In genomic region chr14:94008234-94008633, GRCh38 we compare ENCODE assay signal across 21 cellular contexts. TPM values are rescaled to one million over a fixed set of nuclear protein-coding genes. Genes with fewer than 3 reads are reported as not detected.
A peak's percentile ranks its signal among the peaks of the same experiment; 100 is the strongest.
DNase-seq lines count a peak whose midpoint lies in the region; ATAC-seq, FAIRE-seq and TF ChIP-seq lines count a peak whose summit lies in the region.
"Had no signal": no experiment of that assay in that cellular context is flagged by ENCODE, and none has a peak within 500 bp of the region (broad histone marks: within the 10 kb centered on the region; RNA-seq: fewer than 3 reads in every experiment).

No MANE protein-coding gene starts in this region.

- intact Hi-C loops in psoas muscle (cut with DNase I) = no loop called here

- H3K27ac ChIP-seq in A549 (no peak overlapping the region), psoas muscle (no peak overlapping the region)
- H3K27ac ChIP-seq: BLaER1 had no signal

- H3K36me3 Mint-ChIP-seq in activated CD8-positive, alpha-beta memory T cell treated with anti-CD3 and anti-CD28 coated beads, Interleukin-2, amount 10 ng/mL, durations not matched to agents 7 days and 5 days = no peaks in the 10 kb centered on the region
- no peaks in the 10 kb centered on the region for H3K36me3 Mint-ChIP-seq in WTC11
- no peaks in the 10 kb centered on the region for H3K36me3 Mint-ChIP-seq in immature natural killer cell
- H3K36me3 Mint-ChIP-seq: CD8-positive, alpha-beta T cell had no signal

- TF ChIP-seq RAD21 in A549 (conservative IDR thresholded peaks at IDR 0.05 in 1 of 2, IDR thresholded peaks at IDR 0.05 in 1 of 2) = no peak

- CTCF ChIA-PET in activated CD8-positive, alpha-beta memory T cell treated with anti-CD3 and anti-CD28 coated beads, Interleukin-2, amount 10 ng/mL, durations not matched to agents 7 days and 5 days (lab: Charles Lee) = interaction anchor here (1.2 to 6.3 kb wide), 4 partner anchors 13 to 128 kb away, joined by 4 to 48 read pairs (median 18); no protein-coding TSS in a partner anchor
- CTCF ChIA-PET in A549 (lab: Yijun Ruan, JAX) = interaction anchor here (0.6 to 3.1 kb wide), 4 partner anchors 28 to 239 kb away, joined by 3 to 16 read pairs (median 4); no protein-coding TSS in a partner anchor
- CTCF ChIA-PET in WTC11 (lab: Charles Lee) = interaction anchor here (1.0 to 1.5 kb wide), 2 partner anchors 11 to 124 kb away, joined by 3 to 5 read pairs; no protein-coding TSS in a partner anchor

- H3K4me3 Mint-ChIP-seq in activated CD8-positive, alpha-beta memory T cell treated with anti-CD3 and anti-CD28 coated beads, Interleukin-2, amount 10 ng/mL, durations not matched to agents 7 days and 5 days = no peak overlapping the region
- H3K4me3 Mint-ChIP-seq in WTC11 (no peak overlapping the region), immature natural killer cell (no peak overlapping the region)
- H3K4me3 Mint-ChIP-seq: CD8-positive, alpha-beta T cell had no signal

- WGBS in A549 (ENCODE audit: missing lambda C conversion rate) = 25% methylated on average over 3 of the region's 3 CpGs
- WGBS in psoas muscle, 3 donors = 70 to 85% (median 81%) methylated on average over 3 of the region's 3 CpGs

- peaks cover 17% of the 10 kb centered on the region; the same call in 2 of the 3 replicates for H3K4me1 ChIP-seq in A549
- peaks cover 7% of the 10 kb centered on the region for H3K4me1 ChIP-seq in psoas muscle

- H3K27me3 Mint-ChIP-seq in activated CD8-positive, alpha-beta memory T cell treated with anti-CD3 and anti-CD28 coated beads, Interleukin-2, amount 10 ng/mL, durations not matched to agents 7 days and 5 days = no peaks in the 10 kb centered on the region
- H3K27me3 Mint-ChIP-seq in WTC11 (ENCODE audit: low read depth) (no peaks in the 10 kb centered on the region), immature natural killer cell (ENCODE audit: low read depth in 3 of 3) (peaks cover 13 to 61% (median 39%) of the 10 kb centered on the region in 3 donors)

- H3K9me3 ChIP-seq in A549 (no peaks in the 10 kb centered on the region), psoas muscle (no peaks in the 10 kb centered on the region)
- H3K9me3 ChIP-seq: BLaER1 had no signal

- H3K4me1 Mint-ChIP-seq in activated CD8-positive, alpha-beta memory T cell treated with anti-CD3 and anti-CD28 coated beads, Interleukin-2, amount 10 ng/mL, durations not matched to agents 7 days and 5 days = peaks cover 56% of the 10 kb centered on the region
- H3K4me1 Mint-ChIP-seq in WTC11 (no peaks in the 10 kb centered on the region), immature natural killer cell (peaks cover 14 to 15% of the 10 kb centered on the region in 2 donors)

- H3K27me3 ChIP-seq in bronchial epithelial cell (ENCODE audit: control insufficient read depth, insufficient read depth, low read length) (peaks cover 5% of the 10 kb centered on the region), psoas muscle (ENCODE audit: insufficient read depth in 3 of 3, low read length in 2 of 3) (no peaks in the 10 kb centered on the region)
- H3K27me3 ChIP-seq: BLaER1 had no signal

- peak; percentile 53 for ATAC-seq in activated CD8-positive, alpha-beta memory T cell treated with anti-CD3 and anti-CD28 coated beads, Interleukin-2, amount 10 ng/mL, durations not matched to agents 7 days and 5 days
- no peak for ATAC-seq in A549
- ATAC-seq in WTC11 = no peak
- ATAC-seq in psoas muscle = no peak
- ATAC-seq: CD8-positive, alpha-beta T cell had no signal

- peak overlapping the region; percentile 17 for H3K27ac Mint-ChIP-seq in activated CD8-positive, alpha-beta memory T cell treated with anti-CD3 and anti-CD28 coated beads, Interleukin-2, amount 10 ng/mL, durations not matched to agents 7 days and 5 days
- no peak overlapping the region for H3K27ac Mint-ChIP-seq in WTC11
- H3K27ac Mint-ChIP-seq in immature natural killer cell = no peak overlapping the region
- H3K27ac Mint-ChIP-seq: CD8-positive, alpha-beta T cell had no signal

- peak; percentile 73 for DNase-seq in activated CD8-positive, alpha-beta memory T cell treated with anti-CD3 and anti-CD28 coated beads, Interleukin-2, amount 10 ng/mL, durations not matched to agents 7 days and 5 days
- no peak for DNase-seq in activated CD8-positive, alpha-beta memory T cell treated with anti-CD3 and anti-CD28 coated beads, Interleukin-2, amount 50 U/mL, for 48 hours
- DNase-seq in A549 (ENCODE audit: low read depth in 1 of 2, low spot score in 1 of 2) = no peak
- no peak for DNase-seq in WTC11 (ENCODE audit: low spot score)
- no peak for DNase-seq in bronchial epithelial cell (ENCODE audit: low read depth)
- DNase-seq in immature natural killer cell = no peak
- DNase-seq in psoas muscle = no peak
- no peak for DNase-seq in anterior cingulate cortex (lab: John Stamatoyannopoulos, UW)
- DNase-seq: CD8-positive, alpha-beta T cell; DMS79; H7; MV-4-11; NCI-H1417; NCI-H1930; NCI-H2171; NCI-H748 treated with DMSO at 0.1 percent for 48 hours; RPMI8226 had no signal

- H3K36me3 ChIP-seq in bronchial epithelial cell (ENCODE audit: control insufficient read depth, insufficient read depth, low read length) (no peaks in the 10 kb centered on the region), psoas muscle (ENCODE audit: insufficient read depth in 1 of 2, low read depth in 1 of 2) (peaks cover 0 to 4% of the 10 kb centered on the region in 2 donors)
- H3K36me3 ChIP-seq: BLaER1 had no signal

- TF ChIP-seq CTCF in A549 (IDR thresholded peaks at IDR 0.05) = no peak
- no peak for TF ChIP-seq CTCF in WTC11 (IDR thresholded peaks at IDR 0.05)
- no peak for TF ChIP-seq CTCF in bronchial epithelial cell (IDR thresholded peaks at IDR 0.05; ENCODE audit: insufficient read depth, low read length, severe bottlenecking)
- TF ChIP-seq CTCF in psoas muscle (IDR thresholded peaks at IDR 0.05) = no peak

- no peak overlapping the region for H3K4me3 ChIP-seq in A549
- H3K4me3 ChIP-seq in bronchial epithelial cell (ENCODE audit: low read depth, low read length) = no peak overlapping the region
- no peak overlapping the region for H3K4me3 ChIP-seq in psoas muscle
- H3K4me3 ChIP-seq: BLaER1 had no signal

- FAIRE-seq in A549 (lab: Jason Lieb, UNC) (no peak), bronchial epithelial cell (lab: Jason Lieb, UNC) (peak; percentile 18)

- TF ChIP-seq EP300 in A549 (IDR thresholded peaks at IDR 0.05) = no peak

- no peak for TF ChIP-seq POLR2A in A549 (IDR thresholded peaks at IDR 0.05; ENCODE audit: low read length)

- H3K4me2 ChIP-seq in A549 = no peak overlapping the region
- H3K4me2 ChIP-seq: BLaER1 had no signal

- POLR2A ChIA-PET in A549 (lab: Yijun Ruan, JAX) (no interaction called here), WTC11 (lab: Charles Lee) (no interaction called here)

- no peaks in the 10 kb centered on the region for H3K9me3 Mint-ChIP-seq in activated CD8-positive, alpha-beta memory T cell treated with anti-CD3 and anti-CD28 coated beads, Interleukin-2, amount 10 ng/mL, durations not matched to agents 7 days and 5 days (ENCODE audit: low read depth)
- H3K9me3 Mint-ChIP-seq in WTC11 (no peaks in the 10 kb centered on the region), immature natural killer cell (no peaks in the 10 kb centered on the region)
- H3K9me3 Mint-ChIP-seq: CD8-positive, alpha-beta T cell had no signal

TF ChIP-seq in WTC11, 78 proteins besides CTCF, POLR2A, EP300 and RAD21 (continues in another document):
- TF ChIP-seq ZNF121 (CRISPR knock-in tag; IDR thresholded peaks at IDR 0.05) = no peak
- TF ChIP-seq EMX1 (CRISPR knock-in tag; IDR thresholded peaks at IDR 0.05) = no peak

RNA-seq across cellular contexts. Expression of gene CCDC197, which starts 11.1 kb away (rescaled TPM):
- total RNA-seq in activated CD8-positive, alpha-beta memory T cell treated with anti-CD3 and anti-CD28 coated beads, Interleukin-2, amount 10 ng/mL, durations not matched to agents 7 days and 5 days = under 1 TPM in 1 of 2 experiments, not detected in 1; 0.14 TPM
- polyA plus RNA-seq in A549 (2011; rRNA removed) (not detected in 2 replicates), A549 (2017; fragmentation: RNase III; extraction: RNeasy Plus Mini Kit Qiagen cat#74134 plus additional on column Dnase treatment) (not detected in 3 replicates), immature natural killer cell (not detected), psoas muscle (under 1 TPM; 0.04 to 0.69 (median 0.61) TPM)
- polyA plus RNA-seq in A549 (2012; cell fraction: cytosol; rRNA removed) = not detected in 2 replicates
- 0.04 TPM in 1 of 2 replicates, not detected in the other for polyA plus RNA-seq in A549 (2012; cell fraction: nucleus; rRNA removed)
- not detected in 2 replicates for polyA minus RNA-seq in A549 (2011; rRNA and poly(A)+ RNA removed)
- total RNA-seq in WTC11 (2021) (not detected in 3 replicates), bronchial epithelial cell (not detected in 2 replicates), psoas muscle (1 to 10 TPM in 3 of 4 donors, under 1 TPM in 1; 0.71 to 3.9 (median 2.2) TPM)
- total RNA-seq: A172; CD8-positive, alpha-beta T cell; H7; HT1080; NCI-H460 had no signal

RNA-seq across cellular contexts. Expression of gene OTUB2, which starts 17.9 kb away (rescaled TPM):
- 1 to 10 TPM; 3.4 to 4.2 TPM for total RNA-seq in activated CD8-positive, alpha-beta memory T cell treated with anti-CD3 and anti-CD28 coated beads, Interleukin-2, amount 10 ng/mL, durations not matched to agents 7 days and 5 days
- polyA plus RNA-seq in A549 (2011; rRNA removed) (1.2 and 1.7 TPM in 2 replicates), A549 (2017; fragmentation: RNase III; extraction: RNeasy Plus Mini Kit Qiagen cat#74134 plus additional on column Dnase treatment) (2.2 to 2.5 TPM (median 2.4 TPM) in 3 replicates), immature natural killer cell (under 1 TPM in 2 of 3 donors, not detected in 1; 0.22 to 0.33 TPM), psoas muscle (under 1 TPM; 0.04 to 0.96 (median 0.09) TPM)
- polyA plus RNA-seq in A549 (2012; cell fraction: cytosol; rRNA removed) = 0.74 and 0.96 TPM in 2 replicates
- 0.76 and 0.77 TPM in 2 replicates for polyA plus RNA-seq in A549 (2012; cell fraction: nucleus; rRNA removed)
- 2.6 and 3.3 TPM in 2 replicates for polyA minus RNA-seq in A549 (2011; rRNA and poly(A)+ RNA removed)
- total RNA-seq in WTC11 (2021) (3.5 to 4.5 TPM (median 3.9 TPM) in 3 replicates), bronchial epithelial cell (1.3 and 2.6 TPM in 2 replicates), psoas muscle (under 1 TPM; 0.06 to 0.15 (median 0.10) TPM)
- total RNA-seq: CD8-positive, alpha-beta T cell had no signal

RNA-seq across cellular contexts. Expression of gene ASB2, which starts 31.9 kb away (rescaled TPM):
- 100 to 1,000 TPM; 116 to 177 TPM for total RNA-seq in activated CD8-positive, alpha-beta memory T cell treated with anti-CD3 and anti-CD28 coated beads, Interleukin-2, amount 10 ng/mL, durations not matched to agents 7 days and 5 days
- polyA plus RNA-seq in A549 (2011; rRNA removed) (0.03 and 0.07 TPM in 2 replicates), A549 (2017; fragmentation: RNase III; extraction: RNeasy Plus Mini Kit Qiagen cat#74134 plus additional on column Dnase treatment) (0.07 to 0.16 TPM (median 0.10 TPM) in 3 replicates), immature natural killer cell (1 to 10 TPM; 1.4 to 4.2 (median 2.7) TPM), psoas muscle (100 to 1,000 TPM in 2 of 3 donors, 10 to 100 TPM in 1; 41.2 to 460 (median 217) TPM)
- 0.15 and 0.23 TPM in 2 replicates for polyA plus RNA-seq in A549 (2012; cell fraction: cytosol; rRNA removed)
- 0.11 and 0.52 TPM in 2 replicates for polyA plus RNA-seq in A549 (2012; cell fraction: nucleus; rRNA removed)
- not detected in 2 replicates for polyA minus RNA-seq in A549 (2011; rRNA and poly(A)+ RNA removed)
- total RNA-seq in WTC11 (2021) (0.37 to 0.73 TPM (median 0.71 TPM) in 3 replicates), bronchial epithelial cell (0.13 and 0.26 TPM in 2 replicates), psoas muscle (100 to 1,000 TPM; 148 to 443 (median 252) TPM)
- total RNA-seq: A172, HT1080, NCI-H460 had no signal

Comparison
In these comparisons a context has a peak if more than half of its experiments do, and no peak if none do; other contexts are left out.
1. RNA of gene ASB2, which starts 31.9 kb away (total RNA-seq): 148 to 443 TPM in psoas muscle and 116 to 177 TPM in activated CD8-positive, alpha-beta memory T cell treated with anti-CD3 and anti-CD28 coated beads, Interleukin-2, amount 10 ng/mL, durations not matched to agents 7 days and 5 days; 0.37 to 0.73 TPM in WTC11 and 0.13 to 0.26 TPM in bronchial epithelial cell; every median in the first group is over 10 times any median in the second.